1 cellular context compared by ENCODE assay signal in the genomic region with DNA sequence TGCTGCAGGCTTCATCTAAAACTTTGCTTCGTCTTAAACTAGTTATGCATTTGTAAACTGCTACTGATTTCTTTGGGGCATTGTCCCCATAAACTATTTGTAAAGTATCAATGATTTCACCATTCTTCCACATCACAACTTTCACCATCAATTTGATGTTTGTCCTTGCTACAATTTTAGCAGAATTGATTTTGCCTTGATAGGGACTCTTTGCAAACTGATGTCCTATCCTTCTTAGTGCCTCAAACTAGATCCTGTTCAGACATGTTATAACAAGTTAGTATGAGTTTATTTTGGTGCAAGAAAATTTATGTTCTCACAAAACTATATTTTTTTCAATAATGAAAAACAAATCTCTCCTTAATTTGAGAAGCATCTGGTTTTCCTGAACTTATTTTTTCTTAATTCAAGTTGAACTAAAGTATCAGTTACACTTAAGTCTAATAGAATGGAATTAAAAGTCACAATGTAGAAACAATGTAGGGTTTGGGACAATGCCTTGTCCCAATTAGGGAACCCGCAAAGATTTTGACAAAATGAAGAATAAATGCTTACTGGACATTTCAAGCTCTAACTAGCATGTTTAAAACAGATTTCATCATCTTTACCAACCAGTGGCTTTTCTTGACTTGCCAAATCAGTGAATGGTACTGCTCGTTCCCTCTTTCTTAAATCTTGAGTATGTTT.
TF ChIP-seq lines count a peak whose summit lies in the region.

No MANE protein-coding gene starts in this region.

TF ChIP-seq in GM12878, 131 proteins besides CTCF, POLR2A, EP300 and RAD21:
- TF ChIP-seq, protein P1, sequence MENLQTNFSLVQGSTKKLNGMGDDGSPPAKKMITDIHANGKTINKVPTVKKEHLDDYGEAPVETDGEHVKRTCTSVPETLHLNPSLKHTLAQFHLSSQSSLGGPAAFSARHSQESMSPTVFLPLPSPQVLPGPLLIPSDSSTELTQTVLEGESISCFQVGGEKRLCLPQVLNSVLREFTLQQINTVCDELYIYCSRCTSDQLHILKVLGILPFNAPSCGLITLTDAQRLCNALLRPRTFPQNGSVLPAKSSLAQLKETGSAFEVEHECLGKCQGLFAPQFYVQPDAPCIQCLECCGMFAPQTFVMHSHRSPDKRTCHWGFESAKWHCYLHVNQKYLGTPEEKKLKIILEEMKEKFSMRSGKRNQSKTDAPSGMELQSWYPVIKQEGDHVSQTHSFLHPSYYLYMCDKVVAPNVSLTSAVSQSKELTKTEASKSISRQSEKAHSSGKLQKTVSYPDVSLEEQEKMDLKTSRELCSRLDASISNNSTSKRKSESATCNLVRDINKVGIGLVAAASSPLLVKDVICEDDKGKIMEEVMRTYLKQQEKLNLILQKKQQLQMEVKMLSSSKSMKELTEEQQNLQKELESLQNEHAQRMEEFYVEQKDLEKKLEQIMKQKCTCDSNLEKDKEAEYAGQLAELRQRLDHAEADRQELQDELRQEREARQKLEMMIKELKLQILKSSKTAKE (IDR thresholded peaks at IDR 0.05; ENCODE audit: low read depth, poor library complexity, severe bottlenecking) = no peak
- TF ChIP-seq, protein P2, sequence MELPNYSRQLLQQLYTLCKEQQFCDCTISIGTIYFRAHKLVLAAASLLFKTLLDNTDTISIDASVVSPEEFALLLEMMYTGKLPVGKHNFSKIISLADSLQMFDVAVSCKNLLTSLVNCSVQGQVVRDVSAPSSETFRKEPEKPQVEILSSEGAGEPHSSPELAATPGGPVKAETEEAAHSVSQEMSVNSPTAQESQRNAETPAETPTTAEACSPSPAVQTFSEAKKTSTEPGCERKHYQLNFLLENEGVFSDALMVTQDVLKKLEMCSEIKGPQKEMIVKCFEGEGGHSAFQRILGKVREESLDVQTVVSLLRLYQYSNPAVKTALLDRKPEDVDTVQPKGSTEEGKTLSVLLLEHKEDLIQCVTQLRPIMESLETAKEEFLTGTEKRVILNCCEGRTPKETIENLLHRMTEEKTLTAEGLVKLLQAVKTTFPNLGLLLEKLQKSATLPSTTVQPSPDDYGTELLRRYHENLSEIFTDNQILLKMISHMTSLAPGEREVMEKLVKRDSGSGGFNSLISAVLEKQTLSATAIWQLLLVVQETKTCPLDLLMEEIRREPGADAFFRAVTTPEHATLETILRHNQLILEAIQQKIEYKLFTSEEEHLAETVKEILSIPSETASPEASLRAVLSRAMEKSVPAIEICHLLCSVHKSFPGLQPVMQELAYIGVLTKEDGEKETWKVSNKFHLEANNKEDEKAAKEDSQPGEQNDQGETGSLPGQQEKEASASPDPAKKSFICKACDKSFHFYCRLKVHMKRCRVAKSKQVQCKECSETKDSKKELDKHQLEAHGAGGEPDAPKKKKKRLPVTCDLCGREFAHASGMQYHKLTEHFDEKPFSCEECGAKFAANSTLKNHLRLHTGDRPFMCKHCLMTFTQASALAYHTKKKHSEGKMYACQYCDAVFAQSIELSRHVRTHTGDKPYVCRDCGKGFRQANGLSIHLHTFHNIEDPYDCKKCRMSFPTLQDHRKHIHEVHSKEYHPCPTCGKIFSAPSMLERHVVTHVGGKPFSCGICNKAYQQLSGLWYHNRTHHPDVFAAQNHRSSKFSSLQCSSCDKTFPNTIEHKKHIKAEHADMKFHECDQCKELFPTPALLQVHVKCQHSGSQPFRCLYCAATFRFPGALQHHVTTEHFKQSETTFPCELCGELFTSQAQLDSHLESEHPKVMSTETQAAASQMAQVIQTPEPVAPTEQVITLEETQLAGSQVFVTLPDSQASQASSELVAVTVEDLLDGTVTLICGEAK (IDR thresholded peaks at IDR 0.05; ENCODE audit: borderline replicate concordance) = no peak
TF ChIP-seq in GM12878: peak in this region for 0.
